Comparison of ENCODE assay signal across 12 cellular contexts in the genomic region with DNA sequence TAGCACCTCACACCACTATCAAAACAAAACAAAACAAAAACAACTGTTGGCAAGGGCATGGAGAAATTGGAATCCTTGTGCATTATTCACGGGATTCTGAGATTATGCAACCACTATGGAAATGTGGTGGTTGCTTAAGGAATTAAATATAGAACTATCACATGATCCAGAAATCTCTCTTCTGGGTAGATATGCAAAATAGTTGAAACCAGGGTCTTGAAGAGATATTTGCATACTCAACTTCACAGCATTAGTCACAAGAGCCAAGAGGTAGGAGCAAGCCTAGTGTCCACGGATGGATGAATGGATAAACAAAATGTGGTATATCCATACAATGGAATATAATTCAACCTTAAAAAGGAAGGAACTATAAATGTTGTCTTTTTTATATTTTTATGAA.
"Had no signal": no experiment of that assay in that cellular context is flagged by ENCODE, and none has a peak within 500 bp of the region (broad histone marks: within the 10 kb centered on the region; RNA-seq: fewer than 3 reads in every experiment).

No MANE protein-coding gene starts in this region.

- H3K4me3 ChIP-seq: pancreas, tibial artery, uterus had no signal

- H3K9me3 ChIP-seq: pancreas, uterus had no signal

- H3K27ac ChIP-seq: pancreas, tibial artery, uterus, VCaP had no signal

- DNase-seq: activated CD4-positive, alpha-beta T cell treated with anti-CD3 and anti-CD28 coated beads, Interleukin-2, amount 50 U/mL, for 48 hours; activated CD8-positive, alpha-beta memory T cell treated with anti-CD3 and anti-CD28 coated beads, Interleukin-2, amount 10 ng/mL, durations not matched to agents 7 days and 5 days; activated naive CD4-positive, alpha-beta T cell treated with anti-CD3 and anti-CD28 coated beads for 36 hours; activated T-cell treated with anti-CD3 and anti-CD28 coated beads, Interleukin-2, amount 50 U/mL, for 1 hour; islet precursor cell; naive thymus-derived CD4-positive, alpha-beta T cell; pancreas; tibial artery; uterus had no signal

- H3K36me3 ChIP-seq: pancreas, tibial artery, uterus had no signal

- ATAC-seq: activated CD8-positive, alpha-beta memory T cell treated with anti-CD3 and anti-CD28 coated beads, Interleukin-2, amount 10 ng/mL, durations not matched to agents 7 days and 5 days; esophagus mucosa; naive thymus-derived CD4-positive, alpha-beta T cell; pancreas; stimulated activated effector memory CD8-positive, alpha-beta T cell treated with anti-CD3 and anti-CD28 coated beads, Interleukin-12 subunit alpha, Interleukin-12 subunit beta, amount 100 ng/mL, for 72 hours had no signal

- H3K27me3 ChIP-seq: pancreas, tibial artery, uterus had no signal
